Comparison of ENCODE assay signal across 20 cellular contexts in the genomic region with DNA sequence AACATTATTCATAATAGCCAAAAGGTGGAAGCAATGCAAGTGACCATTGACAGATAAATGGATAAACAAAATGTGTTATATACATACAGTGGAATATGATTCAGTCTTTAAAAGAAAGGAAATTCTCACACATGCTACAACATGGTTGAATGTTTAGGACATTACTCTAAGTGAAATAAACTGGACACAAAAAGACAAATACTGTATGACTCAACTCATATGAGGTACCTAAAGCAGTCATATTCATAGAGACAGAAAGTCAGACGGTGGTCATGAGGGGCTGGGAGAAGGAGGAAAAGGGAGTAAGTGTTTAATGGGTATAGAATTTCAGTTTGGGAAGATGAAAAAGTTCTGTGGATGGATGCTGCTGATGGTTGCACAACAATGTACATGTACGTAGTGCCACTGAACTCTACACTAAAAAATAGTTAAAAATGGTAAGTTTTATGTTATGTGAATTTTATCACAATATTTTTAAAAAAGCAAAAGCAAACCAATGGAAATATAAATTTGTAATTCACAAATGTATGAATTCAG.
"Had no signal": no experiment of that assay in that cellular context is flagged by ENCODE, and none has a peak within 500 bp of the region (broad histone marks: within the 10 kb centered on the region; RNA-seq: fewer than 3 reads in every experiment).

No MANE protein-coding gene starts in this region.

- H3K9me3 ChIP-seq: mucosa of descending colon, pancreas, suprapubic skin, thyroid gland, uterus had no signal

- H3K4me2 ChIP-seq: neural progenitor cell, smooth muscle cell had no signal

- DNase-seq: effector memory CD8-positive, alpha-beta T cell; erythroblast; foreskin melanocyte; heart right ventricle; hypothalamus; mucosa of descending colon; naive thymus-derived CD8-positive, alpha-beta T cell; nucleus accumbens; pancreas; right cardiac atrium; stimulated activated CD4-positive, alpha-beta T cell treated with anti-CD3 and anti-CD28 coated beads, Interleukin-2, amount 100 ng/mL, for 48 hours; stimulated activated naive CD8-positive, alpha-beta T cell treated with anti-CD3 and anti-CD28 coated beads, Interleukin-15, Interleukin-2, amounts not matched to agents 100 U/mL and 50 U/mL, for 24 hours; thyroid gland; uterus had no signal

- H3K27ac ChIP-seq: heart right ventricle, neural progenitor cell, pancreas, suprapubic skin, thyroid gland, uterus had no signal

- H3K27me3 ChIP-seq: pancreas, suprapubic skin, thyroid gland, uterus had no signal

- H3K9ac ChIP-seq: neural progenitor cell had no signal

- FAIRE-seq: colon, islet of Langerhans, pancreas had no signal

- H3K4me3 ChIP-seq: heart right ventricle, mucosa of descending colon, neural progenitor cell, pancreas, smooth muscle cell, suprapubic skin, thyroid gland, uterus had no signal

- ATAC-seq: effector memory CD8-positive, alpha-beta T cell; heart right ventricle; left lobe of liver; mucosa of descending colon; naive thymus-derived CD8-positive, alpha-beta T cell; pancreas; right cardiac atrium; stimulated activated naive CD8-positive, alpha-beta T cell treated with anti-CD3 and anti-CD28 coated beads, Interleukin-15, Interleukin-2, amounts not matched to agents 100 U/mL and 50 U/mL, for 24 hours had no signal

- H3K36me3 ChIP-seq: neural progenitor cell, pancreas, suprapubic skin, uterus had no signal

- H3K4me1 ChIP-seq: neural progenitor cell, uterus had no signal

- H2AFZ ChIP-seq: neural progenitor cell had no signal
